Comparison of ENCODE assay signal across 17 cellular contexts in genomic region chr10:43377393-43377883, GRCh38. TPM values are rescaled to one million over a fixed set of nuclear protein-coding genes. Genes with fewer than 3 reads are reported as not detected.
DNase-seq lines count a peak whose midpoint lies in the region; ATAC-seq, FAIRE-seq and TF ChIP-seq lines count a peak whose summit lies in the region.
"Had no signal": no experiment of that assay in that cellular context is flagged by ENCODE, and none has a peak within 500 bp of the region (broad histone marks: within the 10 kb centered on the region; RNA-seq: fewer than 3 reads in every experiment).

No MANE protein-coding gene starts in this region.

- H3K23ac ChIP-seq in H9 (ENCODE audit: insufficient read length, low read depth, low read length) = no peak overlapping the region

- H3K23me2 ChIP-seq in H9 (ENCODE audit: insufficient read length, low read depth, low read length, poor library complexity, severe bottlenecking) = no peaks in the 10 kb centered on the region

- H3K79me1 ChIP-seq in H9 (ENCODE audit: insufficient read depth, low read depth, low read length, poor library complexity, severe bottlenecking) = no peaks in the 10 kb centered on the region

- WGBS in H9 (ENCODE audit: extremely low coverage, insufficient read length, low lambda C conversion rate) = no CpG with 5 or more reads among the region's 13 CpGs
- 59% methylated on average over 13 of the region's 13 CpGs for WGBS in smooth muscle cell (ENCODE audit: low lambda C conversion rate)

- H3K4ac ChIP-seq in H9 (ENCODE audit: low read depth, low read length) = no peak overlapping the region

- no peak overlapping the region for H4K8ac ChIP-seq in H9 (replicated peaks; ENCODE audit: insufficient read length, low read depth, low read length)

- peaks cover 8% of the 10 kb centered on the region for H3K27me3 Mint-ChIP-seq in H9 (ENCODE audit: low read depth)

- no peak overlapping the region for H3T11ph ChIP-seq in H9 (ENCODE audit: low read length)

- H3K27ac Mint-ChIP-seq in H9 = peak overlapping the region in 2 of 3 experiments; percentile 55 to 64; a peak in 2 of 7 replicates

- H3K36me3 Mint-ChIP-seq in H9 (ENCODE audit: insufficient read depth in 1 of 3, low read depth in 3 of 3) = no peaks in the 10 kb centered on the region

- H3F3A ChIP-seq in smooth muscle cell (ENCODE audit: low read depth) = no peaks in the 10 kb centered on the region

- H3K4me1 ChIP-seq in H9 (ENCODE audit: insufficient read depth, low read length) = no peaks in the 10 kb centered on the region
- H3K4me1 ChIP-seq in smooth muscle cell (ENCODE audit: low read depth) = peaks cover 8% of the 10 kb centered on the region

- H3K4me3 Mint-ChIP-seq in H9 = no peak overlapping the region

- TF ChIP-seq CTCF in H9 (conservative IDR thresholded peaks at IDR 0.05) (peak; percentile 66), WERI-Rb-1 (IDR thresholded peaks at IDR 0.05; ENCODE audit: low read depth, low read length) (peak; percentile 64), smooth muscle cell (IDR thresholded peaks at IDR 0.05; ENCODE audit: borderline replicate concordance, insufficient read depth, poor library complexity, severe bottlenecking) (peak; percentile 25)

- H3K9me3 ChIP-seq in H9 (ENCODE audit: control insufficient read depth, low read depth, low read length) (no peaks in the 10 kb centered on the region), WERI-Rb-1 (ENCODE audit: severe bottlenecking) (no peaks in the 10 kb centered on the region), smooth muscle cell (replicated peaks; ENCODE audit: low read depth) (no peaks in the 10 kb centered on the region)
- H3K9me3 ChIP-seq: BLaER1 had no signal

- no peak overlapping the region for H2BK15ac ChIP-seq in H9 (ENCODE audit: low read depth, low read length)

- H3K79me2 ChIP-seq in H9 (ENCODE audit: insufficient read depth, low read length) (no peaks in the 10 kb centered on the region), smooth muscle cell (ENCODE audit: low read depth) (no peaks in the 10 kb centered on the region)

- FAIRE-seq in HTR-8/SVneo (lab: Jason Lieb, UNC) = no peak

- peaks cover 44 to 47% of the 10 kb centered on the region in 2 experiments for H3K4me1 Mint-ChIP-seq in H9

- ATAC-seq in GM18858 (IDR thresholded peaks at IDR 0.05; ENCODE audit: unreplicated experiment) = no peak

- no peaks in the 10 kb centered on the region; a peak in 1 of 5 replicates for H3K9me3 Mint-ChIP-seq in H9

- no peak overlapping the region for H3K56ac ChIP-seq in H9 (ENCODE audit: insufficient read length, low read depth, low read length)

- H2BK20ac ChIP-seq in H9 (ENCODE audit: low read depth, low read length, poor library complexity, severe bottlenecking) = no peak overlapping the region

- no peak overlapping the region for H2BK5ac ChIP-seq in H9 (ENCODE audit: insufficient read length, low read length)

- H2AFZ ChIP-seq in H9 (ENCODE audit: low read length) = no peak overlapping the region
- no peak overlapping the region for H2AFZ ChIP-seq in smooth muscle cell (ENCODE audit: low read depth)

- H3K36me3 ChIP-seq in WERI-Rb-1 (no peaks in the 10 kb centered on the region), smooth muscle cell (ENCODE audit: low read depth) (no peaks in the 10 kb centered on the region)
- H3K36me3 ChIP-seq: BLaER1 had no signal

- H4K91ac ChIP-seq in H9 (ENCODE audit: insufficient read length, low read depth, low read length) = no peak overlapping the region

- H3K9ac ChIP-seq in H9 (ENCODE audit: extremely low read depth, insufficient read length, low read length) (no peak overlapping the region), smooth muscle cell (ENCODE audit: low read depth) (no peak overlapping the region)
- H3K9ac ChIP-seq: BLaER1 had no signal

- H3K27me3 ChIP-seq in H9 (ENCODE audit: insufficient read depth, low read length) (no peaks in the 10 kb centered on the region), WERI-Rb-1 (ENCODE audit: insufficient read depth, low read depth, severe bottlenecking) (no peaks in the 10 kb centered on the region), smooth muscle cell (ENCODE audit: low read depth) (no peaks in the 10 kb centered on the region)
- H3K27me3 ChIP-seq: BLaER1 had no signal

- H3K18ac ChIP-seq in H9 (ENCODE audit: insufficient read length, low read depth, low read length) = no peak overlapping the region

- no peaks in the 10 kb centered on the region for H4K20me1 ChIP-seq in H9 (ENCODE audit: control insufficient read depth, insufficient read depth, insufficient read length)
- no peaks in the 10 kb centered on the region for H4K20me1 ChIP-seq in smooth muscle cell (ENCODE audit: low read depth)
- H4K20me1 ChIP-seq: BLaER1 had no signal

- no peak overlapping the region for H3K4me2 ChIP-seq in H9 (ENCODE audit: insufficient read depth, insufficient read length, low read length)
- H3K4me2 ChIP-seq in smooth muscle cell = no peak overlapping the region
- H3K4me2 ChIP-seq: BLaER1 had no signal

- H2AK5ac ChIP-seq in H9 (ENCODE audit: insufficient read length, low read length) = no peak overlapping the region

- no peak overlapping the region for H4K5ac ChIP-seq in H9 (ENCODE audit: insufficient read length, low read depth, low read length)

- H2BK120ac ChIP-seq in H9 (ENCODE audit: low read depth, low read length, poor library complexity, severe bottlenecking) = no peak overlapping the region

- H2BK12ac ChIP-seq in H9 (ENCODE audit: insufficient read length, low read depth, low read length) = no peak overlapping the region

- no peak overlapping the region for H3K4me3 ChIP-seq in WERI-Rb-1 (ENCODE audit: low read depth, low read length)
- no peak overlapping the region for H3K4me3 ChIP-seq in smooth muscle cell
- H3K4me3 ChIP-seq: BLaER1, SK-N-MC, skin epidermis had no signal

- no peak overlapping the region for H3K27ac ChIP-seq in H9 (ENCODE audit: insufficient read length, low read depth, low read length)
- H3K27ac ChIP-seq in WERI-Rb-1 = no peak overlapping the region
- no peak overlapping the region for H3K27ac ChIP-seq in smooth muscle cell (ENCODE audit: low read depth)
- H3K27ac ChIP-seq: BLaER1, SK-N-MC, skin epidermis had no signal

- no peak overlapping the region for H3K14ac ChIP-seq in H9 (ENCODE audit: insufficient read depth, low read length)

- DNase-seq in H9 = peak; percentile 87
- peak; percentile 38 for DNase-seq in WERI-Rb-1
- DNase-seq in left kidney (ENCODE audit: low read depth, low spot score) = peak; percentile 76
- no peak for DNase-seq in smooth muscle cell (lab: John Stamatoyannopoulos, UW; ENCODE audit: unreplicated experiment)
- DNase-seq in HTR-8/SVneo (ENCODE audit: insufficient read length, low spot score) = no peak
- DNase-seq in HuH-7.5 (ENCODE audit: low spot score) = no peak
- DNase-seq in NCI-H2227 (lab: John Stamatoyannopoulos, UW; ENCODE audit: unreplicated experiment) = no peak
- DNase-seq: activated CD4-positive, CD25-positive, alpha-beta regulatory T cell; activated gamma-delta T cell; DND-41; mesenchymal stem cell; MM.1S; nucleus accumbens had no signal

RNA-seq across cellular contexts. Expression of gene FXYD4, which starts 6.0 kb away (rescaled TPM):
- total RNA-seq in H9 (2021) (not detected in 2 replicates), smooth muscle cell (not detected in 2 replicates)
- not detected in 2 replicates for polyA plus RNA-seq in smooth muscle cell

RNA-seq across cellular contexts. Expression of gene HNRNPF, which starts 31.5 kb away (rescaled TPM):
- total RNA-seq in H9 (2021) (411 and 420 TPM in 2 replicates), smooth muscle cell (112 and 119 TPM in 2 replicates)
- 71.9 and 83.9 TPM in 2 replicates for polyA plus RNA-seq in smooth muscle cell

RNA-seq across cellular contexts. Expression of gene ZNF487, which starts 59.5 kb away (rescaled TPM):
- total RNA-seq in H9 (2021) (1.3 and 1.4 TPM in 2 replicates), smooth muscle cell (6.4 and 9.6 TPM in 2 replicates)
- 4.6 and 5.1 TPM in 2 replicates for polyA plus RNA-seq in smooth muscle cell

Comparison
In these comparisons a context has a peak if more than half of its experiments do, and no peak if none do; other contexts are left out.
1. DNase-seq: peak in H9 (single experiment), WERI-Rb-1 (single experiment) and left kidney (single experiment); none in smooth muscle cell (single experiment), HTR-8/SVneo (single experiment), HuH-7.5 (single experiment) and NCI-H2227 (single experiment).
2. Peak in every context shown above with its lines, with median percentiles within 50 percentile points of each other: CTCF ChIP-seq.